8 cellular contexts compared by ENCODE assay signal in genomic region chr17:74326506-74326905, GRCh38. TPM values are rescaled to one million over a fixed set of nuclear protein-coding genes. Genes with fewer than 3 reads are reported as not detected.
DNase-seq lines count a peak whose midpoint lies in the region; ATAC-seq and TF ChIP-seq lines count a peak whose summit lies in the region.

No MANE protein-coding gene starts in this region.

- H3K4me3 ChIP-seq in breast epithelium (peak overlapping the region; percentile 29 to 62 (median 39)), tibial artery (peak overlapping the region; percentile 33 to 38), brain microvascular endothelial cell (ENCODE audit: low read depth, low read length) (no peak overlapping the region)

- DNase-seq in breast epithelium (ENCODE audit: low spot score in 2 of 2) (no peak), MCF 10A (ENCODE audit: unreplicated experiment) (no peak), mesothelial cell of epicardium (ENCODE audit: low spot score in 2 of 2, unreplicated experiment in 2 of 2) (no peak), tibial artery (no peak), brain microvascular endothelial cell (no peak), medulla oblongata (ENCODE audit: extremely low spot score) (no peak)

- no peaks in the 10 kb centered on the region for H3K4me1 Mint-ChIP-seq in MCF 10A (ENCODE audit: insufficient read depth, unreplicated experiment)
- H3K4me1 Mint-ChIP-seq in brain = peaks cover 15% of the 10 kb centered on the region
- peaks cover 2% of the 10 kb centered on the region for H3K4me1 Mint-ChIP-seq in mesothelial cell of epicardium

- no peak overlapping the region for H3K27ac ChIP-seq in breast epithelium
- H3K27ac ChIP-seq in tibial artery = no peak overlapping the region
- H3K27ac ChIP-seq in brain microvascular endothelial cell = no peak overlapping the region

- H3K4me3 Mint-ChIP-seq in MCF 10A (ENCODE audit: unreplicated experiment) = no peak overlapping the region
- peak overlapping the region in 4 of 5 experiments; percentile 31 to 75 (median 59) for H3K4me3 Mint-ChIP-seq in brain
- H3K4me3 Mint-ChIP-seq in mesothelial cell of epicardium = peak overlapping the region; percentile 15

- TF ChIP-seq POLR2A in breast epithelium (IDR thresholded peaks at IDR 0.05) = no peak

- CTCF ChIA-PET in MCF 10A (lab: Yijun Ruan, JAX) = no interaction called here

- H3K4me1 ChIP-seq in breast epithelium = no peaks in the 10 kb centered on the region
- H3K4me1 ChIP-seq in tibial artery = peaks cover 0 to 19% (median 16%) of the 10 kb centered on the region in 4 donors

- intact Hi-C loops in breast epithelium (cut with DNase I; ENCODE audit: low total_unique reads) (no loop called here), MCF 10A (cut with micrococcal nuclease) (no loop called here), tibial artery (cut with DNase I; ENCODE audit: low total_unique reads) (no loop called here)

- POLR2A ChIA-PET in MCF 10A (lab: Yijun Ruan, JAX) = no interaction called here

- H3K36me3 Mint-ChIP-seq in MCF 10A (ENCODE audit: insufficient read depth, unreplicated experiment) (no peaks in the 10 kb centered on the region), brain (no peaks in the 10 kb centered on the region), mesothelial cell of epicardium (no peaks in the 10 kb centered on the region)

- no TSS peak for BruUV-seq in MCF 10A (replicated peaks; lab: Mats Ljungman, UMichigan)

- peaks cover 0 to 32% of the 10 kb centered on the region in 2 donors for H3K27me3 ChIP-seq in breast epithelium
- peaks cover 0 to 54% of the 10 kb centered on the region in 2 donors for H3K27me3 ChIP-seq in tibial artery
- H3K27me3 ChIP-seq in brain microvascular endothelial cell (replicated peaks) = peaks cover 8% of the 10 kb centered on the region

- peaks cover 5% of the 10 kb centered on the region for H3K9me3 Mint-ChIP-seq in MCF 10A (ENCODE audit: unreplicated experiment)
- H3K9me3 Mint-ChIP-seq in brain = peaks cover 0 to 9% (median 0%) of the 10 kb centered on the region in 5 experiments
- H3K9me3 Mint-ChIP-seq in mesothelial cell of epicardium = no peaks in the 10 kb centered on the region

- H3K27ac Mint-ChIP-seq in MCF 10A (ENCODE audit: low read depth, unreplicated experiment) (no peak overlapping the region), brain (peak overlapping the region in 1 of 5 experiments; percentile 87), mesothelial cell of epicardium (no peak overlapping the region)

- no peaks in the 10 kb centered on the region for H3K9me3 ChIP-seq in breast epithelium
- H3K9me3 ChIP-seq in tibial artery = no peaks in the 10 kb centered on the region

- TF ChIP-seq CTCF in breast epithelium (IDR thresholded peaks at IDR 0.05) (no peak), MCF 10A (IDR thresholded peaks at IDR 0.05; ENCODE audit: unreplicated experiment) (no peak), brain (conservative IDR thresholded peaks at IDR 0.05) (no peak), mesothelial cell of epicardium (IDR thresholded peaks at IDR 0.05; ENCODE audit: unreplicated experiment) (no peak), tibial artery (IDR thresholded peaks at IDR 0.05) (no peak), brain microvascular endothelial cell (IDR thresholded peaks at IDR 0.05; ENCODE audit: low read depth, low read length, missing control alignments) (no peak)

- no peaks in the 10 kb centered on the region for H3K36me3 ChIP-seq in breast epithelium
- no peaks in the 10 kb centered on the region for H3K36me3 ChIP-seq in tibial artery
- no peaks in the 10 kb centered on the region for H3K36me3 ChIP-seq in brain microvascular endothelial cell (replicated peaks)

- no peak for ATAC-seq in GM21576 (IDR thresholded peaks at IDR 0.05; ENCODE audit: unreplicated experiment)

- H3K27me3 Mint-ChIP-seq in MCF 10A (ENCODE audit: insufficient read depth, unreplicated experiment) (peaks cover 26% of the 10 kb centered on the region), brain (peaks cover 51% of the 10 kb centered on the region), mesothelial cell of epicardium (ENCODE audit: low read depth) (peaks cover 88% of the 10 kb centered on the region)

- in situ Hi-C loops in brain microvascular endothelial cell (cut with HindIII; ENCODE audit: low pct_ligation_motif_present, low sequenced_read_pairs) = no loop called here

RNA-seq across cellular contexts. Expression of gene KIF19, which starts 0.5 kb away (rescaled TPM):
- total RNA-seq in breast epithelium (1 to 10 TPM in 1 of 3 donors, under 1 TPM in 2; 0.16 to 1.3 (median 0.44) TPM), MCF 10A (2022) (not detected in 2 replicates), mesothelial cell of epicardium (not detected in 3 replicates)
- polyA plus RNA-seq in brain (ENCODE audit: insufficient read depth, low read depth, low replicate concordance) = 48.2 TPM

RNA-seq across cellular contexts. Expression of gene BTBD17, which starts 35.2 kb away (rescaled TPM):
- not detected for total RNA-seq in breast epithelium
- not detected in 2 replicates for total RNA-seq in MCF 10A (2022)
- polyA plus RNA-seq in brain (ENCODE audit: insufficient read depth, low read depth, low replicate concordance) = 48.3 TPM
- 0.11 to 0.16 TPM in 2 of 3 replicates, not detected in the other for total RNA-seq in mesothelial cell of epicardium

RNA-seq across cellular contexts. Expression of gene GPR142, which starts 40.8 kb away (rescaled TPM):
- not detected for total RNA-seq in breast epithelium
- total RNA-seq in MCF 10A (2022) = not detected in 2 replicates
- polyA plus RNA-seq in brain (ENCODE audit: insufficient read depth, low read depth, low replicate concordance) = 0.51 TPM
- total RNA-seq in mesothelial cell of epicardium = 0.18 TPM in 1 of 3 replicates, not detected in the others

RNA-seq across cellular contexts. Expression of gene DNAI2, which starts 52.5 kb away (rescaled TPM):
- not detected for total RNA-seq in breast epithelium
- total RNA-seq in MCF 10A (2022) = not detected in 2 replicates
- 0.56 TPM for polyA plus RNA-seq in brain (ENCODE audit: insufficient read depth, low read depth, low replicate concordance)
- 0.18 TPM in 1 of 3 replicates, not detected in the others for total RNA-seq in mesothelial cell of epicardium
